ENCODE assay signal across 10 cellular contexts in genomic region chr5:39520232-39520572, GRCh38.
DNase-seq lines count a peak whose midpoint lies in the region; TF ChIP-seq lines count a peak whose summit lies in the region.
"Had no signal": no experiment of that assay in that cellular context is flagged by ENCODE, and none has a peak within 500 bp of the region (broad histone marks: within the 10 kb centered on the region; RNA-seq: fewer than 3 reads in every experiment).

No MANE protein-coding gene starts in this region.

- intact Hi-C loops in activated T-helper 1 cell treated with anti-CD3 and anti-CD28 coated beads, Interleukin-12 subunit alpha, Interleukin-12 subunit beta, Interleukin-2, Interleukin-4 antibody, amounts not matched to agents 30 ng/mL and 10 ng/mL and 1 ng/mL, durations not matched to agents 14 hours and 24 hours and 36 hours (cut with micrococcal nuclease): no loop called here

- no peak overlapping the region for H3K4me3 Mint-ChIP-seq in activated T-helper 1 cell treated with anti-CD3 and anti-CD28 coated beads, Interleukin-12 subunit alpha, Interleukin-12 subunit beta, Interleukin-2, Interleukin-4 antibody, amounts not matched to agents 30 ng/mL and 10 ng/mL and 1 ng/mL, durations not matched to agents 14 hours and 24 hours and 36 hours

- H3K4me1 Mint-ChIP-seq in activated T-helper 1 cell treated with anti-CD3 and anti-CD28 coated beads, Interleukin-12 subunit alpha, Interleukin-12 subunit beta, Interleukin-2, Interleukin-4 antibody, amounts not matched to agents 30 ng/mL and 10 ng/mL and 1 ng/mL, durations not matched to agents 14 hours and 24 hours and 36 hours (ENCODE audit: low read depth): no peaks in the 10 kb centered on the region

- H3K27ac Mint-ChIP-seq in activated T-helper 1 cell treated with anti-CD3 and anti-CD28 coated beads, Interleukin-12 subunit alpha, Interleukin-12 subunit beta, Interleukin-2, Interleukin-4 antibody, amounts not matched to agents 30 ng/mL and 10 ng/mL and 1 ng/mL, durations not matched to agents 14 hours and 24 hours and 36 hours: no peak overlapping the region

- TF ChIP-seq CTCF in GM20000 (IDR thresholded peaks at IDR 0.05; ENCODE audit: extremely low read depth, missing control alignments): no peak

- DNase-seq in H4 (ENCODE audit: low spot score) (peak; percentile 96), amniotic epithelial cell (ENCODE audit: low read depth) (peak; percentile 79), hepatic stellate cell (ENCODE audit: low spot score) (peak; percentile 29), smooth muscle cell of the brain vasculature (ENCODE audit: low read depth, low spot score) (peak; percentile 80), NCI-H1694 treated with DMSO at 0.1 percent for 48 hours (lab: John Stamatoyannopoulos, UW) (no peak), GM20000 (ENCODE audit: low spot score) (no peak)
- no peak for DNase-seq in activated T-helper 1 cell treated with anti-CD3 and anti-CD28 coated beads, Interleukin-12 subunit alpha, Interleukin-12 subunit beta, Interleukin-2, Interleukin-4 antibody, amounts not matched to agents 30 ng/mL and 10 ng/mL and 1 ng/mL, durations not matched to agents 14 hours and 24 hours and 36 hours (ENCODE audit: low spot score)
- DNase-seq in activated CD4-positive, alpha-beta T cell treated with anti-CD3 and anti-CD28 coated beads for 48 hours: no peak
- DNase-seq: cerebellar nuclear complex; NK-92 treated with Interleukin-12 subunit alpha and Interleukin-12 subunit beta, amount 100 ng/mL, for 24 hours had no signal

- H3K27me3 Mint-ChIP-seq in activated T-helper 1 cell treated with anti-CD3 and anti-CD28 coated beads, Interleukin-12 subunit alpha, Interleukin-12 subunit beta, Interleukin-2, Interleukin-4 antibody, amounts not matched to agents 30 ng/mL and 10 ng/mL and 1 ng/mL, durations not matched to agents 14 hours and 24 hours and 36 hours (ENCODE audit: insufficient read depth): no peaks in the 10 kb centered on the region

- no peaks in the 10 kb centered on the region for H3K36me3 Mint-ChIP-seq in activated T-helper 1 cell treated with anti-CD3 and anti-CD28 coated beads, Interleukin-12 subunit alpha, Interleukin-12 subunit beta, Interleukin-2, Interleukin-4 antibody, amounts not matched to agents 30 ng/mL and 10 ng/mL and 1 ng/mL, durations not matched to agents 14 hours and 24 hours and 36 hours (ENCODE audit: low read depth)

- H3K9me3 Mint-ChIP-seq in activated T-helper 1 cell treated with anti-CD3 and anti-CD28 coated beads, Interleukin-12 subunit alpha, Interleukin-12 subunit beta, Interleukin-2, Interleukin-4 antibody, amounts not matched to agents 30 ng/mL and 10 ng/mL and 1 ng/mL, durations not matched to agents 14 hours and 24 hours and 36 hours: no peaks in the 10 kb centered on the region

Comparison
In these comparisons a context has a peak if more than half of its experiments do, and no peak if none do; other contexts are left out.
1. DNase-seq: peak in H4 (single experiment), amniotic epithelial cell (single experiment), hepatic stellate cell (single experiment) and smooth muscle cell of the brain vasculature (single experiment); none in NCI-H1694 treated with DMSO at 0.1 percent for 48 hours (single experiment), GM20000 (single experiment), activated T-helper 1 cell treated with anti-CD3 and anti-CD28 coated beads, Interleukin-12 subunit alpha, Interleukin-12 subunit beta, Interleukin-2, Interleukin-4 antibody, amounts not matched to agents 30 ng/mL and 10 ng/mL and 1 ng/mL, durations not matched to agents 14 hours and 24 hours and 36 hours (single experiment) and activated CD4-positive, alpha-beta T cell treated with anti-CD3 and anti-CD28 coated beads for 48 hours (single experiment).